Comparison of ENCODE assay signal across 28 cellular contexts in the genomic region with DNA sequence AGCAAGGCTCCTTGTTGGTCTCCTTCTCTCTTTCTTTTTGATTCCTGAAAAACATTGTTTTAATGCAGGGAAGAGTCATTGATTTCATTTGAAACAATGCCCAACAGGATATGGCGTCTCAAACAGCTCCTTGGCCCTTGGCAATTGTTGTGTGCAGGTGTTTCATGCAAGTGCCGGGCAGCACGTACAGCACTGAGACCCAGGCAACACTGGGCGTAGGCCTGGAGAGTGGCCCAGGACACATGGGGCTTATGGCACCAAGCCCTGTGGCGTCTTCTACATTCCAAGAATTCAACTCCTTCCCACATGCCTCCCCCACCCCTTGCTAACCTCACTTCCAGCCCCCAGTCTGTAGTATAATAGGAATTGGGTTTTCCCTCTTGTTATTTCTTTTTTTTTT.
DNase-seq lines count a peak whose midpoint lies in the region; ATAC-seq and TF ChIP-seq lines count a peak whose summit lies in the region.
"Had no signal": no experiment of that assay in that cellular context is flagged by ENCODE, and none has a peak within 500 bp of the region (broad histone marks: within the 10 kb centered on the region; RNA-seq: fewer than 3 reads in every experiment).

No MANE protein-coding gene starts in this region.

- H3K4me1 ChIP-seq in skeletal muscle tissue (ENCODE audit: control insufficient read depth in 3 of 3, insufficient read depth in 3 of 3, low read length in 3 of 3): peaks cover 30 to 35% (median 30%) of the 10 kb centered on the region in 3 donors
- H3K4me1 ChIP-seq: BLaER1 treated with 17β-estradiol and CSF1 and Interleukin-3, amounts not matched to agents 10 nM and 100 nM; parathyroid adenoma; vagina had no signal

- ATAC-seq in left ventricle myocardium superior: no peak
- ATAC-seq: activated naive CD8-positive, alpha-beta T cell treated with anti-CD3 and anti-CD28 coated beads, Interleukin-2, amount 50 U/mL, for 24 hours; activated T-cell treated with anti-CD3 and anti-CD28 coated beads, Interleukin-2, amount 50 U/mL, for 72 hours; stimulated activated naive CD8-positive, alpha-beta T cell treated with anti-CD3 and anti-CD28 coated beads, Interleukin-15, Interleukin-2, amounts not matched to agents 100 U/mL and 50 U/mL, for 24 hours had no signal

- no peak overlapping the region for H3K4me3 ChIP-seq in skeletal muscle tissue (ENCODE audit: low read length in 3 of 3)
- H3K4me3 ChIP-seq: BLaER1 treated with 17β-estradiol and CSF1 and Interleukin-3, amounts not matched to agents 10 nM and 100 nM; neural progenitor cell; spleen; thoracic aorta; vagina had no signal

- no peak overlapping the region for H3K9ac ChIP-seq in skeletal muscle tissue (ENCODE audit: low read depth in 1 of 3, low read length in 3 of 3)
- H3K9ac ChIP-seq: BLaER1 treated with 17β-estradiol and CSF1 and Interleukin-3, amounts not matched to agents 10 nM and 100 nM; neural progenitor cell; parathyroid adenoma had no signal

- intact Hi-C loops in left ventricle myocardium superior (cut with micrococcal nuclease): no loop called here

- no peak for TF ChIP-seq CTCF in RWPE1 (conservative IDR thresholded peaks at IDR 0.05; ENCODE audit: low read depth)

- no peaks in the 10 kb centered on the region for H3K9me3 ChIP-seq in skeletal muscle tissue (ENCODE audit: control insufficient read depth in 3 of 3, low read length in 3 of 3)
- H3K9me3 ChIP-seq: BLaER1 treated with 17β-estradiol and CSF1 and Interleukin-3, amounts not matched to agents 10 nM and 100 nM; spleen; thoracic aorta; vagina had no signal

- H3K27me3 ChIP-seq in skeletal muscle tissue (ENCODE audit: control insufficient read depth in 3 of 3, insufficient read depth in 3 of 3, low read length in 3 of 3): no peaks in the 10 kb centered on the region
- H3K27me3 ChIP-seq: vagina had no signal

- H3K36me3 ChIP-seq in skeletal muscle tissue (ENCODE audit: control insufficient read depth in 3 of 3, insufficient read depth in 3 of 3, low read length in 3 of 3): no peaks in the 10 kb centered on the region
- H3K36me3 ChIP-seq: BLaER1 treated with 17β-estradiol and CSF1 and Interleukin-3, amounts not matched to agents 10 nM and 100 nM; neural progenitor cell; spleen; thoracic aorta; vagina had no signal

- DNase-seq in Daoy (ENCODE audit: low read depth): peak; percentile 17
- no peak for DNase-seq in RWPE1 (ENCODE audit: low spot score)
- peak; percentile 46 for DNase-seq in left ventricle myocardium superior
- no peak for DNase-seq in GM03348 (ENCODE audit: low spot score)
- no peak for DNase-seq in activated naive CD4-positive, alpha-beta T cell (lab: John Stamatoyannopoulos, UW)
- no peak for DNase-seq in effector CD4-positive, alpha-beta T cell
- DNase-seq: activated CD4-positive, alpha-beta T cell treated with anti-CD3 and anti-CD28 coated beads, Interleukin-2, amount 50 U/mL, for 48 hours; activated CD4-positive, CD25-positive, alpha-beta regulatory T cell treated with anti-CD3 and anti-CD28 coated beads, Interleukin-2, amount 50 U/mL, for 72 hours; activated naive CD8-positive, alpha-beta T cell treated with anti-CD3 and anti-CD28 coated beads, Interleukin-2, amount 50 U/mL, for 24 hours; activated T-cell treated with anti-CD3 and anti-CD28 coated beads, Interleukin-2, amount 50 U/mL, for 72 hours; DMS53; GDM1; KBM-7; MM.1S; NCI-H1105 treated with DMSO at 0.1 percent for 48 hours; NCI-H1930; NCI-H524 treated with DMSO at 0.1 percent for 48 hours; OCI-M1; SHP77 treated with DMSO at 0.1 percent for 48 hours; spleen; stimulated activated CD4-positive, alpha-beta T cell treated with anti-CD3 and anti-CD28 coated beads, Interleukin-2, amount 100 ng/mL, for 24 hours; stimulated activated naive CD8-positive, alpha-beta T cell treated with anti-CD3 and anti-CD28 coated beads, Interleukin-15, Interleukin-2, amounts not matched to agents 100 U/mL and 50 U/mL, for 24 hours had no signal

- H3K27ac ChIP-seq in RWPE1: peak overlapping the region; percentile 71
- peak overlapping the region; percentile 46 for H3K27ac ChIP-seq in skeletal muscle tissue (ENCODE audit: low read depth, low read length)
- H3K27ac ChIP-seq: BLaER1 treated with 17β-estradiol and CSF1 and Interleukin-3, amounts not matched to agents 10 nM and 100 nM; neural progenitor cell; parathyroid adenoma; spleen; thoracic aorta; vagina had no signal

- CTCF ChIA-PET in RWPE1 (lab: Yijun Ruan, JAX): no interaction called here

- POLR2A ChIA-PET in RWPE1 (lab: Yijun Ruan, JAX; ENCODE audit: low non-redundant PET): no interaction called here

Comparison
In these comparisons a context has a peak if more than half of its experiments do, and no peak if none do; other contexts are left out.
1. DNase-seq: peak in Daoy (single experiment) and left ventricle myocardium superior (single experiment); none in RWPE1 (single experiment), GM03348 (single experiment), activated naive CD4-positive, alpha-beta T cell (0 of 4) and effector CD4-positive, alpha-beta T cell (single experiment).